32 cellular contexts compared by ENCODE assay signal in genomic region chr18:76627444-76627843, GRCh38.
"Had no signal": no experiment of that assay in that cellular context is flagged by ENCODE, and none has a peak within 500 bp of the region (broad histone marks: within the 10 kb centered on the region; RNA-seq: fewer than 3 reads in every experiment).

No MANE protein-coding gene starts in this region.

- H3K27ac ChIP-seq: adrenal gland, ascending aorta, body of pancreas, brain microvascular endothelial cell, breast epithelium, cardiac muscle cell had no signal

- H3K4me1 ChIP-seq: adrenal gland, ascending aorta, body of pancreas, breast epithelium had no signal

- H3K4me3 ChIP-seq: adrenal gland, ascending aorta, body of pancreas, breast epithelium, cardiac muscle cell had no signal

- DNase-seq: activated effector memory CD4-positive, alpha-beta T cell treated with anti-CD3 and anti-CD28 coated beads, Interleukin-2, amount 50 U/mL, for 16 hours; activated effector memory CD4-positive, alpha-beta T cell treated with Interleukin-2 at 50 U/mL for 16 hours; activated gamma-delta T cell; activated gamma-delta T cell treated with Interleukin-2 at 50 U/mL for 16 hours; activated naive CD4-positive, alpha-beta T cell; activated naive CD4-positive, alpha-beta T cell treated with anti-CD3 and anti-CD28 coated beads for 36 hours; activated naive CD4-positive, alpha-beta T cell treated with anti-CD3 and anti-CD28 coated beads, Interleukin-2, amount 10 ng/mL, durations not matched to agents 7 days and 5 days; activated naive CD4-positive, alpha-beta T cell treated with anti-CD3 and anti-CD28 coated beads, Interleukin-2, amount 50 U/mL, for 16 hours; activated naive CD4-positive, alpha-beta T cell treated with Interleukin-2 at 50 U/mL for 16 hours; activated naive CD8-positive, alpha-beta T cell treated with anti-CD3 and anti-CD28 coated beads for 36 hours; activated naive CD8-positive, alpha-beta T cell treated with anti-CD3 and anti-CD28 coated beads, Interleukin-2, amount 10 ng/mL, durations not matched to agents 7 days and 5 days; activated naive CD8-positive, alpha-beta T cell treated with anti-CD3 and anti-CD28 coated beads, Interleukin-2, amount 50 U/mL, for 24 hours; activated T-cell treated with anti-CD3 and anti-CD28 coated beads, Interleukin-2, amount 50 U/mL, for 1 hour; activated T-cell treated with anti-CD3 and anti-CD28 coated beads, Interleukin-2, amount 50 U/mL, for 24 hours; activated T-cell treated with anti-CD3 and anti-CD28 coated beads, Interleukin-2, amount 50 U/mL, for 4 hours; activated T-cell treated with anti-CD3 and anti-CD28 coated beads, Interleukin-2, amount 50 U/mL, for 48 hours; activated T-cell treated with anti-CD3 and anti-CD28 coated beads, Interleukin-2, amount 50 U/mL, for 72 hours; adrenal gland; amniotic stem cell; amygdala; anterior cingulate cortex; aorta; body of pancreas; brain microvascular endothelial cell; caudate nucleus; central memory CD4-positive, alpha-beta T cell; cerebellar nuclear complex had no signal

- FAIRE-seq: astrocyte, bronchial epithelial cell had no signal

- H3K9me3 ChIP-seq: adrenal gland, body of pancreas had no signal

- H3K27me3 ChIP-seq: adrenal gland, ascending aorta, body of pancreas, brain microvascular endothelial cell, breast epithelium, cardiac muscle cell had no signal

- H3K36me3 ChIP-seq: adrenal gland, ascending aorta, brain microvascular endothelial cell, breast epithelium, cardiac muscle cell had no signal
